ENCODE assay signal across 34 cellular contexts in the genomic region with DNA sequence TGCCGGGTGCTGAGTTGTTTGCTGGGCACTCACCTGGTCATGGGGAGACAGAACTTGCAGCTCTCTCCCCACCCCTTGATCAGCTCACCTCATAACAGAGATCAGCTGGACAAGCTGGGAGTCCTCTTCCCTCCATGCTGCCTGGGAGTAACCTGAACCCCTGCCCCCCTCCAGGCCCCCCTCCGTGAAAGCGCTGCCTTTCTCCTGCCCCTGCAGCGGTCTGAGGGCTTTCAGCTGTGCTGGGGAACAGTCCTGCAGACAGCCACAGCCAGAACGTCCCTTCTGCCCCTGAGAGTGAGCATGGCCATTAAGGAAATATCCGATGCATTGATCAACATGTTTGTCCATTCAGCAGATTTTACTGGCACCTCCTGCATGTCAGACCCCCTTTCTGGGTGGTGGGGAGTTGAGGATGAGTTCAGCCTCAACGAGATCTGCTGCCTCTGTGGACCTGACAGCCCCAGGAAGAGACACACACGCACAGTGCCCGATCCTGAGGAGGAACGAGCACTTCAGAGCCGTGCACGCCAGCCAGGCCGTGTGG. TPM values are rescaled to one million over a fixed set of nuclear protein-coding genes. Genes with fewer than 3 reads are reported as not detected.
DNase-seq lines count a peak whose midpoint lies in the region; ATAC-seq, FAIRE-seq and TF ChIP-seq lines count a peak whose summit lies in the region.
"Had no signal": no experiment of that assay in that cellular context is flagged by ENCODE, and none has a peak within 500 bp of the region (broad histone marks: within the 10 kb centered on the region; RNA-seq: fewer than 3 reads in every experiment).

No MANE protein-coding gene starts in this region.

- no peak overlapping the region for H3K4me2 ChIP-seq in K562 (ENCODE audit: insufficient read depth, low read length)

- H3K27ac Mint-ChIP-seq in osteocyte (ENCODE audit: unreplicated experiment), result no peak overlapping the region
- no peak overlapping the region for H3K27ac Mint-ChIP-seq in activated naive CD4-positive, alpha-beta T cell treated with anti-CD3 and anti-CD28 coated beads, Interleukin-2, amount 50 U/mL, for 72 hours
- H3K27ac Mint-ChIP-seq: activated T-cell treated with anti-CD3 and anti-CD28 coated beads, Interleukin-2, amount 50 U/mL, for 72 hours; immature natural killer cell; mesothelial cell of epicardium; naive thymus-derived CD4-positive, alpha-beta T cell had no signal

- TF ChIP-seq EP300 in K562 (IDR thresholded peaks at IDR 0.05; ENCODE audit: low read length), result no peak

- no peaks in the 10 kb centered on the region for H3K27me3 Mint-ChIP-seq in osteocyte (ENCODE audit: unreplicated experiment)

- H3K4me1 ChIP-seq in HEK293 (ENCODE audit: control insufficient read depth, insufficient read depth, low read length) (peaks cover 3% of the 10 kb centered on the region; the same call in 1 of the 2 replicates), K562 (replicated peaks in 1 of 2; ENCODE audit: control insufficient read depth in 2 of 2, insufficient read depth in 2 of 2, low read length in 2 of 2) (peaks cover 0 to 16% of the 10 kb centered on the region in 2 experiments; a peak in 3 of 5 replicates)

- POLR2A ChIA-PET in HEK293 (lab: Yijun Ruan, JAX), result no interaction called here
- POLR2A ChIA-PET in K562 (lab: Yijun Ruan, JAX), result interaction anchor here (0.5 to 0.6 kb wide), 4 partner anchors 11 to 59 kb away, joined by 3 to 4 read pairs (median 3); no protein-coding TSS in a partner anchor

- peaks cover 49% of the 10 kb centered on the region for H3K36me3 Mint-ChIP-seq in osteocyte (ENCODE audit: unreplicated experiment)
- no peaks in the 10 kb centered on the region for H3K36me3 Mint-ChIP-seq in activated naive CD4-positive, alpha-beta T cell treated with anti-CD3 and anti-CD28 coated beads, Interleukin-2, amount 50 U/mL, for 72 hours
- H3K36me3 Mint-ChIP-seq: CD4-positive, CD25-positive, alpha-beta regulatory T cell; immature natural killer cell had no signal

- in situ Hi-C loops in K562 (cut with MboI), result no loop called here

- ATAC-seq in K562, result no peak
- no peak for ATAC-seq in GM21381 (IDR thresholded peaks at IDR 0.05; ENCODE audit: unreplicated experiment)
- ATAC-seq in HG03520 (IDR thresholded peaks at IDR 0.05; ENCODE audit: unreplicated experiment), result no peak
- ATAC-seq in activated naive CD4-positive, alpha-beta T cell treated with anti-CD3 and anti-CD28 coated beads, Interleukin-2, amount 50 U/mL, for 72 hours, result no peak
- ATAC-seq: activated T-cell treated with anti-CD3 and anti-CD28 coated beads, Interleukin-2, amount 50 U/mL, for 72 hours; esophagus mucosa; gastroesophageal sphincter; HCT116; left lung; naive thymus-derived CD4-positive, alpha-beta T cell; Panc1 had no signal

- no peak for TF ChIP-seq CTCF in HEK293 (tag by site-specific recombination; IDR thresholded peaks at IDR 0.05)
- no peak for TF ChIP-seq CTCF in K562 (IDR thresholded peaks at IDR 0.05 in 2 of 3, conservative IDR thresholded peaks at IDR 0.05 in 1 of 3; ENCODE audit: insufficient read depth in 2 of 3, low read depth in 1 of 3, low read length in 3 of 3)
- no peak for TF ChIP-seq CTCF in osteocyte (IDR thresholded peaks at IDR 0.05)

- intact Hi-C loops in K562 (cut with micrococcal nuclease), result no loop called here

- peak overlapping the region in 1 of 2 experiments; percentile 35; a peak in 1 of 4 replicates for H3K9ac ChIP-seq in K562 (ENCODE audit: insufficient read depth in 1 of 2, low read depth in 2 of 2, low read length in 2 of 2)
- H3K9ac ChIP-seq: parathyroid adenoma had no signal

- no peak overlapping the region for H3K27ac ChIP-seq in HEK293 (ENCODE audit: extremely low read depth, low read depth, low read length)
- no peak overlapping the region for H3K27ac ChIP-seq in K562 (ENCODE audit: extremely low read depth, low read depth, low read length)
- H3K27ac ChIP-seq: cardiac muscle cell, coronary artery, left lung, parathyroid adenoma, right atrium auricular region, spleen, tibial nerve had no signal

- peaks cover 26% of the 10 kb centered on the region for H4K20me1 ChIP-seq in K562 (replicated peaks; ENCODE audit: control insufficient read depth, insufficient read depth, low read length)

- no peak for TF ChIP-seq RAD21 in K562 (CRISPR knock-in tag; conservative IDR thresholded peaks at IDR 0.05 in 1 of 2, IDR thresholded peaks at IDR 0.05 in 1 of 2)

- CTCF ChIA-PET in HEK293 (lab: Yijun Ruan, JAX), result interaction anchor here (0.5 to 0.6 kb wide), 2 partner anchors 24 to 980 kb away, joined by 3 read pairs; no protein-coding TSS in a partner anchor
- CTCF ChIA-PET in K562 (lab: Yijun Ruan, JAX; ENCODE audit: low intra/inter-chr PET ratio), result interaction anchor here (0.6 kb wide), 1 partner anchor 68 kb away, joined by 3 read pairs; no protein-coding TSS in a partner anchor

- no peak for TF ChIP-seq POLR2A in K562 (conservative IDR thresholded peaks at IDR 0.05)

- H3K4me3 Mint-ChIP-seq in osteocyte (ENCODE audit: unreplicated experiment), result peak overlapping the region; percentile 18
- H3K4me3 Mint-ChIP-seq: activated T-cell treated with anti-CD3 and anti-CD28 coated beads, Interleukin-2, amount 50 U/mL, for 72 hours; immature natural killer cell; mesothelial cell of epicardium had no signal

- WGBS in K562 (ENCODE audit: insufficient coverage, low coverage, missing lambda C conversion rate), result under 1% methylated on average over 13 of the region's 13 CpGs

- H3K4me1 Mint-ChIP-seq in osteocyte (ENCODE audit: unreplicated experiment), result peaks cover 39% of the 10 kb centered on the region
- H3K4me1 Mint-ChIP-seq: CD4-positive, CD25-positive, alpha-beta regulatory T cell had no signal

- H2AFZ ChIP-seq in K562 (ENCODE audit: low read depth, low read length), result no peak overlapping the region
- H2AFZ ChIP-seq: parathyroid adenoma had no signal

- H3K9me3 ChIP-seq in HEK293 (ENCODE audit: control insufficient read depth, insufficient read depth, low read depth, low read length) (no peaks in the 10 kb centered on the region), K562 (replicated peaks; ENCODE audit: control insufficient read depth, insufficient read depth, low read depth, low read length) (no peaks in the 10 kb centered on the region)
- H3K9me3 ChIP-seq: gastroesophageal sphincter, left lung, right atrium auricular region, spleen, tibial nerve had no signal

- H3K27me3 ChIP-seq in K562 (ENCODE audit: control insufficient read depth in 2 of 2, insufficient read depth in 2 of 2, low read length in 2 of 2), result peaks cover 55 to 85% of the 10 kb centered on the region in 2 experiments
- H3K27me3 ChIP-seq: gastroesophageal sphincter, right atrium auricular region, tibial nerve had no signal

- DNase-seq in K562 (ENCODE audit: extremely low read depth in 1 of 4, low spot score in 3 of 4) (no peak), left kidney (ENCODE audit: low read depth, low spot score) (peak; percentile 76), osteocyte (ENCODE audit: extremely low spot score, unreplicated experiment) (no peak)
- no peak for DNase-seq in activated naive CD4-positive, alpha-beta T cell treated with anti-CD3 and anti-CD28 coated beads, Interleukin-2, amount 50 U/mL, for 72 hours (ENCODE audit: low spot score in 2 of 2)
- DNase-seq: activated CD4-positive, alpha-beta T cell treated with anti-CD3 and anti-CD28 coated beads, Interleukin-2, amount 50 U/mL, for 4 hours; activated naive CD4-positive, alpha-beta T cell; activated T-cell treated with anti-CD3 and anti-CD28 coated beads, Interleukin-2, amount 50 U/mL, for 72 hours; amniotic stem cell; CD4-positive, CD25-positive, alpha-beta regulatory T cell; effector memory CD4-positive, alpha-beta T cell; hypothalamus; immature natural killer cell; left lung; naive thymus-derived CD4-positive, alpha-beta T cell; NCI-H1105; NCI-H187 treated with DMSO at 0.1 percent for 48 hours; SIG-M5; spleen; SW 1271 had no signal

- no peak for FAIRE-seq in K562 (lab: Jason Lieb, UNC)
- FAIRE-seq: D721Med, GM18507 had no signal

- H3K4me3 ChIP-seq in HEK293 (ENCODE audit: low read depth, low read length) (no peak overlapping the region), K562 (no peak overlapping the region)
- H3K4me3 ChIP-seq: cardiac muscle cell, coronary artery, right atrium auricular region, spleen, tibial nerve had no signal

- no peaks in the 10 kb centered on the region for H3K9me3 Mint-ChIP-seq in osteocyte (ENCODE audit: unreplicated experiment)
- H3K9me3 Mint-ChIP-seq in activated naive CD4-positive, alpha-beta T cell treated with anti-CD3 and anti-CD28 coated beads, Interleukin-2, amount 50 U/mL, for 72 hours, result no peaks in the 10 kb centered on the region
- H3K9me3 Mint-ChIP-seq: activated T-cell treated with anti-CD3 and anti-CD28 coated beads, Interleukin-2, amount 50 U/mL, for 72 hours; CD4-positive, CD25-positive, alpha-beta regulatory T cell; immature natural killer cell; mesothelial cell of epicardium; naive thymus-derived CD4-positive, alpha-beta T cell had no signal

- no peaks in the 10 kb centered on the region for H3K79me2 ChIP-seq in K562 (ENCODE audit: control insufficient read depth, insufficient read depth, low read length)

- peaks cover 2% of the 10 kb centered on the region for H3K9me1 ChIP-seq in K562 (ENCODE audit: control insufficient read depth, insufficient read depth, low read length)

- BruUV-seq in K562 (replicated peaks; lab: Mats Ljungman, UMichigan), result no TSS peak

- peaks cover 0 to 53% of the 10 kb centered on the region in 2 experiments; a peak in 2 of 3 replicates for H3K36me3 ChIP-seq in HEK293 (ENCODE audit: control insufficient read depth in 2 of 2, insufficient read depth in 1 of 2, low read length in 2 of 2)
- no peaks in the 10 kb centered on the region for H3K36me3 ChIP-seq in K562 (ENCODE audit: control insufficient read depth, insufficient read depth, low read length)
- H3K36me3 ChIP-seq: cardiac muscle cell had no signal

RNA-seq across cellular contexts. Expression of a gene that starts 4.5 kb away (rescaled TPM):
- not detected in 2 replicates for total RNA-seq in K562 (2011; cell fraction: chromatin; rRNA removed; ENCODE audit: low replicate concordance)
- not detected in 2 replicates for total RNA-seq in K562 (2011; cell fraction: nucleolus; rRNA removed)
- total RNA-seq in K562 (2011; cell fraction: nucleoplasm; rRNA removed), result not detected in 2 replicates
- not detected in 2 replicates for total RNA-seq in K562 (2014; rRNA removed)
- not detected in 2 replicates for total RNA-seq in K562 (2014; rRNA removed; fragmentation: Illumina TruSeq; extraction: Trizol)
- not detected in 2 replicates for total RNA-seq in K562 (2015; rRNA removed; fragmentation: Illumina TruSeq; extraction: Trizol)
- 0.09 and 0.20 TPM in 2 replicates for total RNA-seq in K562 (2021)
- polyA plus RNA-seq in K562 (2011; rRNA removed), result not detected in 2 replicates
- not detected in 2 replicates for polyA plus RNA-seq in K562 (2011; cell fraction: cytosol; rRNA removed)
- not detected in 2 replicates for polyA plus RNA-seq in K562 (2011; cell fraction: nucleus; rRNA removed)
- polyA plus RNA-seq in K562 (2012), result not detected in 2 replicates
- not detected in 2 replicates for polyA plus RNA-seq in K562 (2014; fragmentation: Illumina TruSeq; extraction: Trizol)
- polyA plus RNA-seq in K562 (2014; fragmentation: Nextera tagmentation; extraction: Ambion mirVana), result not detected
- not detected in 2 replicates for polyA plus RNA-seq in K562 (2014; rRNA removed)
- not detected in 2 replicates for polyA minus RNA-seq in K562 (2011; rRNA and poly(A)+ RNA removed)
- 0.64 TPM in 1 of 2 replicates, not detected in the other for polyA minus RNA-seq in K562 (2011; cell fraction: cytosol; rRNA and poly(A)+ RNA removed)
- not detected in 2 replicates for polyA minus RNA-seq in K562 (2011; cell fraction: nucleus; rRNA and poly(A)+ RNA removed)
- total RNA-seq in osteocyte, result 132 and 143 TPM in 2 replicates
- total RNA-seq in activated naive CD4-positive, alpha-beta T cell treated with anti-CD3 and anti-CD28 coated beads, Interleukin-2, amount 50 U/mL, for 72 hours, result under 1 TPM in 1 of 2 donors, not detected in 1; 0.53 TPM
- total RNA-seq: CD4-positive, CD25-positive, alpha-beta regulatory T cell had no signal
- polyA plus RNA-seq: CD4-positive, CD25-positive, alpha-beta regulatory T cell; immature natural killer cell; naive thymus-derived CD4-positive, alpha-beta T cell had no signal

Comparison
In these comparisons a context has a peak if more than half of its experiments do, and no peak if none do; other contexts are left out.
1. RNA of a gene that starts 4.5 kb away (total RNA-seq): 132 to 143 TPM in osteocyte; 0.53 TPM in activated naive CD4-positive, alpha-beta T cell treated with anti-CD3 and anti-CD28 coated beads, Interleukin-2, amount 50 U/mL, for 72 hours and 0.09 to 0.20 TPM in K562; every median in the first group is over 10 times any median in the second.